22 cellular contexts compared by ENCODE assay signal in the genomic region with DNA sequence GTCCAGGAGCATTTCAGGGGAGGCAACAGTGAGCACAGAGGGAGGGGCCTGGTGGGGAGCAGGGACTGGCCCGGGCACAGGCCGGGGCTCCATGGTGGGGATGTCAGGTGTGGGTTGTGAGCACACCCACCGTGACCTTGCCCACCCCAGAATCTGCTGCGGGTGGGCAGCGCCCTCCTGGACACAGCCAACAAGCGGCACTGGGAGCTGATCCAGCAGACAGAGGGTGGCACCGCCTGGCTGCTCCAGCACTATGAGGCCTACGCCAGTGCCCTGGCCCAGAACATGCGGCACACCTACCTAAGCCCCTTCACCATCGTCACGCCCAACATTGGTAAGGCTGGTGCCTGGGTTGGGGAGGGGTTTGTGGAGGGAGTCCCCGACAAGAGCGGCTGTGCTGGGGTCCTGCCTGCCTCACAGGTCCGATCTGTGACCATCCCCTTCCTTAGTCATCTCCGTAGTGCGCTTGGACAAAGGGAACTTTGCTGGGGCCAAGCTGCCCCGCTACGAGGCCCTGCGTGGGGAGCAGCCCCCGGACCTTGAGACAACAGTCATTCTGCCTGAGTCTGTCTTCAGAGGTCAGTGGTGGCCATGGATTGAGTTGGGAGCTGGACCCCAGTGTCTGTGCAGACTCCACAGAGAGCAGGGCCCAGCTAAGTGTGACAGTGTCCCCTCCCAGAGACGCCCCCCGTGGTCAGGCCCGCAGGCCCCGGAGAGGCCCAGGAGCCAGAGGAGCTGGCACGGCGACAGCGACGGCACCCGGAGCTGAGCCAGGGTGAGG. TPM values are rescaled to one million over a fixed set of nuclear protein-coding genes. Genes with fewer than 3 reads are reported as not detected.
"Had no signal": no experiment of that assay in that cellular context is flagged by ENCODE, and none has a peak within 500 bp of the region (broad histone marks: within the 10 kb centered on the region; RNA-seq: fewer than 3 reads in every experiment).

No MANE protein-coding gene starts in this region.

- H3K9me3 ChIP-seq: adrenal gland, heart left ventricle, pancreas, stomach, uterus had no signal

- H3K9ac ChIP-seq: neural progenitor cell had no signal

- H3K4me2 ChIP-seq: neural progenitor cell had no signal

- ATAC-seq: activated CD4-positive, alpha-beta T cell treated with anti-CD3 and anti-CD28 coated beads for 36 hours; activated CD8-positive, alpha-beta memory T cell treated with anti-CD3 and anti-CD28 coated beads, Interleukin-2, amount 10 ng/mL, durations not matched to agents 7 days and 5 days; heart left ventricle; left lobe of liver; pancreas had no signal

- H3K27me3 ChIP-seq: adrenal gland, heart left ventricle, neural progenitor cell, pancreas, stomach, uterus had no signal

- H2AFZ ChIP-seq: neural progenitor cell had no signal

- FAIRE-seq: pancreas, small intestine had no signal

- H3K27me3 Mint-ChIP-seq: activated CD4-positive, alpha-beta memory T cell treated with anti-CD3 and anti-CD28 coated beads for 36 hours; activated CD4-positive, alpha-beta T cell treated with anti-CD3 and anti-CD28 coated beads for 36 hours; activated CD8-positive, alpha-beta memory T cell treated with anti-CD3 and anti-CD28 coated beads, Interleukin-2, amount 10 ng/mL, durations not matched to agents 7 days and 5 days had no signal

- H3K9me3 Mint-ChIP-seq: activated CD4-positive, alpha-beta memory T cell treated with anti-CD3 and anti-CD28 coated beads for 36 hours; activated T-helper 2 cell treated with anti-CD3 and anti-CD28 coated beads, Interferon-gamma antibody, Interleukin-2, Interleukin-4, amounts not matched to agents 10 μg/mL and 5 μg/mL and 100 μg/mL, durations not matched to agents 14 hours and 24 hours and 36 hours; naive B cell; neural progenitor cell had no signal

- H3K4me1 Mint-ChIP-seq: activated CD4-positive, alpha-beta T cell treated with anti-CD3 and anti-CD28 coated beads for 36 hours; activated CD8-positive, alpha-beta memory T cell treated with anti-CD3 and anti-CD28 coated beads, Interleukin-2, amount 10 ng/mL, durations not matched to agents 7 days and 5 days had no signal

- H3K36me3 ChIP-seq: adrenal gland, heart left ventricle, neural progenitor cell, pancreas, uterus had no signal

- H3K27ac Mint-ChIP-seq: activated CD4-positive, alpha-beta memory T cell treated with anti-CD3 and anti-CD28 coated beads for 36 hours; activated CD4-positive, alpha-beta T cell treated with anti-CD3 and anti-CD28 coated beads for 36 hours; activated CD8-positive, alpha-beta memory T cell treated with anti-CD3 and anti-CD28 coated beads, Interleukin-2, amount 10 ng/mL, durations not matched to agents 7 days and 5 days; activated T-helper 2 cell treated with anti-CD3 and anti-CD28 coated beads, Interferon-gamma antibody, Interleukin-2, Interleukin-4, amounts not matched to agents 10 μg/mL and 5 μg/mL and 100 μg/mL, durations not matched to agents 14 hours and 24 hours and 36 hours; naive B cell; neural progenitor cell had no signal

- H3K4me3 Mint-ChIP-seq: activated CD4-positive, alpha-beta memory T cell treated with anti-CD3 and anti-CD28 coated beads for 36 hours; activated CD4-positive, alpha-beta T cell treated with anti-CD3 and anti-CD28 coated beads for 36 hours; activated CD8-positive, alpha-beta memory T cell treated with anti-CD3 and anti-CD28 coated beads, Interleukin-2, amount 10 ng/mL, durations not matched to agents 7 days and 5 days; naive B cell; neural progenitor cell had no signal

- H3K4me1 ChIP-seq: adrenal gland, neural progenitor cell, pancreas, uterus had no signal

- DNase-seq: activated CD4-positive, alpha-beta memory T cell treated with anti-CD3 and anti-CD28 coated beads for 36 hours; activated CD4-positive, alpha-beta T cell treated with anti-CD3 and anti-CD28 coated beads for 36 hours; activated CD8-positive, alpha-beta memory T cell treated with anti-CD3 and anti-CD28 coated beads, Interleukin-2, amount 10 ng/mL, durations not matched to agents 7 days and 5 days; activated naive CD4-positive, alpha-beta T cell treated with anti-CD3 and anti-CD28 coated beads, Interleukin-2, amount 50 U/mL, for 16 hours; activated T-cell treated with anti-CD3 and anti-CD28 coated beads, Interleukin-2, amount 50 U/mL, for 1 hour; effector memory CD4-positive, alpha-beta T cell; foreskin melanocyte; mammary epithelial cell; naive B cell; small intestine; stomach; uterus; WERI-Rb-1 had no signal

- H3K36me3 Mint-ChIP-seq: activated CD4-positive, alpha-beta memory T cell treated with anti-CD3 and anti-CD28 coated beads for 36 hours; activated CD8-positive, alpha-beta memory T cell treated with anti-CD3 and anti-CD28 coated beads, Interleukin-2, amount 10 ng/mL, durations not matched to agents 7 days and 5 days; naive B cell had no signal

- H3K4me3 ChIP-seq: adrenal gland, heart left ventricle, neural progenitor cell, pancreas, stomach, uterus had no signal

- H3K27ac ChIP-seq: adrenal gland, heart left ventricle, neural progenitor cell, pancreas, stomach, uterus, WERI-Rb-1 had no signal

RNA-seq across cellular contexts. Expression of gene MYBPHL, which starts 38.2 kb away (rescaled TPM):
- total RNA-seq: activated CD4-positive, alpha-beta memory T cell treated with anti-CD3 and anti-CD28 coated beads for 36 hours; activated CD4-positive, alpha-beta T cell treated with anti-CD3 and anti-CD28 coated beads for 36 hours; activated CD8-positive, alpha-beta memory T cell treated with anti-CD3 and anti-CD28 coated beads, Interleukin-2, amount 10 ng/mL, durations not matched to agents 7 days and 5 days; activated T-helper 2 cell treated with anti-CD3 and anti-CD28 coated beads, Interferon-gamma antibody, Interleukin-2, Interleukin-4, amounts not matched to agents 10 μg/mL and 5 μg/mL and 100 μg/mL, durations not matched to agents 14 hours and 24 hours and 36 hours; fibroblast of lung; left lobe of liver; mononuclear cell; stomach; T-helper 1 cell treated with Interleukin-12 subunit alpha and Interleukin-12 subunit beta and Interleukin-4 antibody, amounts not matched to agents 30 ng/mL and 1 ng/mL, for 36 hours had no signal
- polyA plus RNA-seq: fibroblast of lung had no signal
